ENCODE assay signal across 1 cellular context in genomic region chr13:66558511-66558910, GRCh38.
TF ChIP-seq lines count a peak whose summit lies in the region.

No MANE protein-coding gene starts in this region.

TF ChIP-seq in HepG2, 621 proteins besides CTCF, POLR2A, EP300 and RAD21:
- no peak for TF ChIP-seq TIGD3 (CRISPR knock-in tag; IDR thresholded peaks at IDR 0.05; ENCODE audit: borderline replicate concordance)
- TF ChIP-seq ZNF644 (CRISPR knock-in tag; IDR thresholded peaks at IDR 0.05; ENCODE audit: low read depth): no peak
- TF ChIP-seq, protein P1, sequence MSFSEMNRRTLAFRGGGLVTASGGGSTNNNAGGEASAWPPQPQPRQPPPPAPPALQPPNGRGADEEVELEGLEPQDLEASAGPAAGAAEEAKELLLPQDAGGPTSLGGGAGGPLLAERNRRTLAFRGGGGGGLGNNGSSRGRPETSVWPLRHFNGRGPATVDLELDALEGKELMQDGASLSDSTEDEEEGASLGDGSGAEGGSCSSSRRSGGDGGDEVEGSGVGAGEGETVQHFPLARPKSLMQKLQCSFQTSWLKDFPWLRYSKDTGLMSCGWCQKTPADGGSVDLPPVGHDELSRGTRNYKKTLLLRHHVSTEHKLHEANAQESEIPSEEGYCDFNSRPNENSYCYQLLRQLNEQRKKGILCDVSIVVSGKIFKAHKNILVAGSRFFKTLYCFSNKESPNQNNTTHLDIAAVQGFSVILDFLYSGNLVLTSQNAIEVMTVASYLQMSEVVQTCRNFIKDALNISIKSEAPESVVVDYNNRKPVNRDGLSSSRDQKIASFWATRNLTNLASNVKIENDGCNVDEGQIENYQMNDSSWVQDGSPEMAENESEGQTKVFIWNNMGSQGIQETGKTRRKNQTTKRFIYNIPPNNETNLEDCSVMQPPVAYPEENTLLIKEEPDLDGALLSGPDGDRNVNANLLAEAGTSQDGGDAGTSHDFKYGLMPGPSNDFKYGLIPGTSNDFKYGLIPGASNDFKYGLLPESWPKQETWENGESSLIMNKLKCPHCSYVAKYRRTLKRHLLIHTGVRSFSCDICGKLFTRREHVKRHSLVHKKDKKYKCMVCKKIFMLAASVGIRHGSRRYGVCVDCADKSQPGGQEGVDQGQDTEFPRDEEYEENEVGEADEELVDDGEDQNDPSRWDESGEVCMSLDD (CRISPR knock-in tag; IDR thresholded peaks at IDR 0.05; ENCODE audit: borderline replicate concordance): no peak
- TF ChIP-seq SIX4 (CRISPR knock-in tag; IDR thresholded peaks at IDR 0.05): no peak
- no peak for TF ChIP-seq MTERF4 (CRISPR knock-in tag; IDR thresholded peaks at IDR 0.05)
- no peak for TF ChIP-seq HIC2 (CRISPR knock-in tag; IDR thresholded peaks at IDR 0.05; ENCODE audit: low read depth)
- TF ChIP-seq GTF2F1 (IDR thresholded peaks at IDR 0.05; ENCODE audit: low read length): no peak
- TF ChIP-seq IRF2 (CRISPR knock-in tag; IDR thresholded peaks at IDR 0.05): no peak
- TF ChIP-seq, protein P2, sequence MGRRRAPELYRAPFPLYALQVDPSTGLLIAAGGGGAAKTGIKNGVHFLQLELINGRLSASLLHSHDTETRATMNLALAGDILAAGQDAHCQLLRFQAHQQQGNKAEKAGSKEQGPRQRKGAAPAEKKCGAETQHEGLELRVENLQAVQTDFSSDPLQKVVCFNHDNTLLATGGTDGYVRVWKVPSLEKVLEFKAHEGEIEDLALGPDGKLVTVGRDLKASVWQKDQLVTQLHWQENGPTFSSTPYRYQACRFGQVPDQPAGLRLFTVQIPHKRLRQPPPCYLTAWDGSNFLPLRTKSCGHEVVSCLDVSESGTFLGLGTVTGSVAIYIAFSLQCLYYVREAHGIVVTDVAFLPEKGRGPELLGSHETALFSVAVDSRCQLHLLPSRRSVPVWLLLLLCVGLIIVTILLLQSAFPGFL (CRISPR knock-in tag; IDR thresholded peaks at IDR 0.05): no peak
- no peak for TF ChIP-seq TCF7 (IDR thresholded peaks at IDR 0.05; ENCODE audit: low read depth)
- no peak for TF ChIP-seq PPARG (CRISPR knock-in tag; conservative IDR thresholded peaks at IDR 0.05)
- no peak for TF ChIP-seq ZNF276 (CRISPR knock-in tag; IDR thresholded peaks at IDR 0.05; ENCODE audit: low read depth)
- no peak for TF ChIP-seq ZNF616 (CRISPR knock-in tag; IDR thresholded peaks at IDR 0.05; ENCODE audit: low read depth)
- TF ChIP-seq ZNF44 (CRISPR knock-in tag; IDR thresholded peaks at IDR 0.05): no peak
- TF ChIP-seq MATR3 (CRISPR knock-in tag; IDR thresholded peaks at IDR 0.05): no peak
- TF ChIP-seq, protein P3, sequence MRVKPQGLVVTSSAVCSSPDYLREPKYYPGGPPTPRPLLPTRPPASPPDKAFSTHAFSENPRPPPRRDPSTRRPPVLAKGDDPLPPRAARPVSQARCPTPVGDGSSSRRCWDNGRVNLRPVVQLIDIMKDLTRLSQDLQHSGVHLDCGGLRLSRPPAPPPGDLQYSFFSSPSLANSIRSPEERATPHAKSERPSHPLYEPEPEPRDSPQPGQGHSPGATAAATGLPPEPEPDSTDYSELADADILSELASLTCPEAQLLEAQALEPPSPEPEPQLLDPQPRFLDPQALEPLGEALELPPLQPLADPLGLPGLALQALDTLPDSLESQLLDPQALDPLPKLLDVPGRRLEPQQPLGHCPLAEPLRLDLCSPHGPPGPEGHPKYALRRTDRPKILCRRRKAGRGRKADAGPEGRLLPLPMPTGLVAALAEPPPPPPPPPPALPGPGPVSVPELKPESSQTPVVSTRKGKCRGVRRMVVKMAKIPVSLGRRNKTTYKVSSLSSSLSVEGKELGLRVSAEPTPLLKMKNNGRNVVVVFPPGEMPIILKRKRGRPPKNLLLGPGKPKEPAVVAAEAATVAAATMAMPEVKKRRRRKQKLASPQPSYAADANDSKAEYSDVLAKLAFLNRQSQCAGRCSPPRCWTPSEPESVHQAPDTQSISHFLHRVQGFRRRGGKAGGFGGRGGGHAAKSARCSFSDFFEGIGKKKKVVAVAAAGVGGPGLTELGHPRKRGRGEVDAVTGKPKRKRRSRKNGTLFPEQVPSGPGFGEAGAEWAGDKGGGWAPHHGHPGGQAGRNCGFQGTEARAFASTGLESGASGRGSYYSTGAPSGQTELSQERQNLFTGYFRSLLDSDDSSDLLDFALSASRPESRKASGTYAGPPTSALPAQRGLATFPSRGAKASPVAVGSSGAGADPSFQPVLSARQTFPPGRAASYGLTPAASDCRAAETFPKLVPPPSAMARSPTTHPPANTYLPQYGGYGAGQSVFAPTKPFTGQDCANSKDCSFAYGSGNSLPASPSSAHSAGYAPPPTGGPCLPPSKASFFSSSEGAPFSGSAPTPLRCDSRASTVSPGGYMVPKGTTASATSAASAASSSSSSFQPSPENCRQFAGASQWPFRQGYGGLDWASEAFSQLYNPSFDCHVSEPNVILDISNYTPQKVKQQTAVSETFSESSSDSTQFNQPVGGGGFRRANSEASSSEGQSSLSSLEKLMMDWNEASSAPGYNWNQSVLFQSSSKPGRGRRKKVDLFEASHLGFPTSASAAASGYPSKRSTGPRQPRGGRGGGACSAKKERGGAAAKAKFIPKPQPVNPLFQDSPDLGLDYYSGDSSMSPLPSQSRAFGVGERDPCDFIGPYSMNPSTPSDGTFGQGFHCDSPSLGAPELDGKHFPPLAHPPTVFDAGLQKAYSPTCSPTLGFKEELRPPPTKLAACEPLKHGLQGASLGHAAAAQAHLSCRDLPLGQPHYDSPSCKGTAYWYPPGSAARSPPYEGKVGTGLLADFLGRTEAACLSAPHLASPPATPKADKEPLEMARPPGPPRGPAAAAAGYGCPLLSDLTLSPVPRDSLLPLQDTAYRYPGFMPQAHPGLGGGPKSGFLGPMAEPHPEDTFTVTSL (CRISPR knock-in tag; IDR thresholded peaks at IDR 0.05; ENCODE audit: borderline replicate concordance): no peak
- no peak for TF ChIP-seq GTF3A (CRISPR knock-in tag; conservative IDR thresholded peaks at IDR 0.05)
